ENCODE assay signal across 16 cellular contexts in the genomic region with DNA sequence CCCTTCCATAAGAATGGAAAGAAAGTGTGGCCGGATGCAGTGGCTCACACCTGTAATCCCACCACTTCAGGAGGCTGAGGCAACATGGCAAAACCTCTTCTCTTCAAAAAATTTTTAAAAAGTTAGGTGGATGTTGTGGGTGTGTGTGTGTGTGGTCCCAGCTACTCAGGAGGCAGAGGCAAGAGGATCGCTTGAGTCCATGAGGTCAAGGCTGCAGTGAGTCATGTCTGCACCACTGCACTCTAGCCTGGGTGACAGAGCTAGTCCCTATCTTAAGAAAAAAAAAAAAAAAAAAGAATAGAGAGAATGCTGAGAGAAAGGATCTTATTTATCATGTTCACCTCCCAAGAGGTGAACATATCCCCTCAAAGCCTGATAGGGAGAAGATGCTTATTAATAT.
A peak's percentile ranks its signal among the peaks of the same experiment; 100 is the strongest.
DNase-seq lines count a peak whose midpoint lies in the region.
"Had no signal": no experiment of that assay in that cellular context is flagged by ENCODE, and none has a peak within 500 bp of the region (broad histone marks: within the 10 kb centered on the region; RNA-seq: fewer than 3 reads in every experiment).

No MANE protein-coding gene starts in this region.

- no peaks in the 10 kb centered on the region for H3K9me3 ChIP-seq in MG63
- H3K9me3 ChIP-seq: BLaER1, Caco-2 had no signal

- H3K36me3 ChIP-seq in MG63, result no peaks in the 10 kb centered on the region
- H3K36me3 ChIP-seq: BLaER1 had no signal

- H3K27me3 ChIP-seq in MG63, result no peaks in the 10 kb centered on the region
- H3K27me3 ChIP-seq: BLaER1 had no signal

- no peak overlapping the region for H3K4me3 ChIP-seq in MG63
- H3K4me3 ChIP-seq: BLaER1, GM23338 had no signal

- DNase-seq in Daoy (ENCODE audit: low read depth) (peak; percentile 3), MG63 (peak; percentile 61), amniotic epithelial cell (ENCODE audit: low read depth) (peak; percentile 4), inferior parietal cortex (ENCODE audit: extremely low spot score) (no peak), GM03348 (ENCODE audit: low spot score) (no peak), HUDEP-2 (lab: John Stamatoyannopoulos, UW; ENCODE audit: unreplicated experiment in 76 of 76) (no peak)
- DNase-seq: Caco-2; CD4-positive, CD25-positive, alpha-beta regulatory T cell; CD8-positive, alpha-beta T cell; DMS153; DND-41; EL; GDM1; H9 had no signal

Comparison
In these comparisons a context has a peak if more than half of its experiments do, and no peak if none do; other contexts are left out.
1. DNase-seq: peak in Daoy (single experiment), MG63 (single experiment) and amniotic epithelial cell (single experiment); none in inferior parietal cortex (single experiment), GM03348 (single experiment) and HUDEP-2 (0 of 76).